ENCODE assay signal across 19 cellular contexts in the genomic region with DNA sequence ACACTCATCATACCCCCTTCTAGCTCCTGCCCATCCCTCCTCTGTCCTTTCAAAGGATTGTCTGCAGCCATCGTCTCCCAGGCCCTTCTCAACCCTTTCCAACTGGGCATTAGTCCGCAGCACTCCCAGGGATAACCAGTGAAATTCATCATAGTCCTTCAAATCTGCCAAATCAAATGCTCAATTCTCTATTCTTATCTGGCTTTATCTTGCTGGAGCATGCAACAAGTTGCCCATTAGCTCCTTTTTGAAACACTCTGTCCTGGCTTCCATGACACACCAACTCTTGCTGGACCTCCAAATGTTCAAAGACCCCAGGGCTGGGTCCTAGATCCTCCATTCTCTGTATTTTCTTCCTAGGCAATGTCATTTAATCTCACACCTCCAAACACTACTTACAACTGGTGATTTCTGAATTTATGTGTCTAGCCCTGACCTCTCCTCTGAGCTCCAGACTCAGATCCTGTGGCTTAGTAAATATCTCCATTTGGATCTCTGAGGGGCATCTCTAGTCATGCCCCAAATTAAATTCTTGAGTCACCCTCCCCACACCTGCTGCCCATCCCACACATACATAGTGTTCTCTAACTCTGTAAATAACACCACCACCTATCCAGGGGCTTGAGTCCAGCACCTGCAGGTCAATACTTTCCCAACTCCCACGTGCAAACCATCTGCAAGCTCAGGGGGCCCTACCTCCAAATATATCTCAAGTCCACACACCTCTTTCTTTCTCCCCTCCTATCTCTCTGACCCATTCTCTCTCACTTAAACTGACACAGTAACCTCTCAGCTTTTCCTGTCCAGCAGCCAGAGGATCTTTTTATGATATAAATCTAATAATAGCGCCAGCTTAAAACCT.
"Had no signal": no experiment of that assay in that cellular context is flagged by ENCODE, and none has a peak within 500 bp of the region (broad histone marks: within the 10 kb centered on the region; RNA-seq: fewer than 3 reads in every experiment).

No MANE protein-coding gene starts in this region.

- DNase-seq: activated CD4-positive, alpha-beta memory T cell treated with anti-CD3 and anti-CD28 coated beads for 36 hours; activated CD4-positive, alpha-beta T cell treated with anti-CD3 and anti-CD28 coated beads for 36 hours; activated naive CD4-positive, alpha-beta T cell; activated naive CD8-positive, alpha-beta T cell treated with anti-CD3 and anti-CD28 coated beads for 36 hours; amniotic stem cell; endodermal cell; foreskin keratinocyte; glutamatergic neuron; hippocampal formation; left colon; mucosa of descending colon; naive thymus-derived CD8-positive, alpha-beta T cell; pancreas; stimulated activated CD4-positive, alpha-beta T cell treated with anti-CD3 and anti-CD28 coated beads, Interleukin-12 subunit alpha, Interleukin-12 subunit beta, amount 100 ng/mL, for 4 hours; stimulated activated CD4-positive, alpha-beta T cell treated with anti-CD3 and anti-CD28 coated beads, Interleukin-1b, Interleukin-23, amount 100 ng/mL, for 48 hours had no signal

- H3K9me3 Mint-ChIP-seq: activated CD4-positive, alpha-beta memory T cell treated with anti-CD3 and anti-CD28 coated beads for 36 hours; activated naive CD8-positive, alpha-beta T cell treated with anti-CD3 and anti-CD28 coated beads for 36 hours; endodermal cell; naive thymus-derived CD8-positive, alpha-beta T cell; stimulated activated naive CD8-positive, alpha-beta T cell treated with anti-CD3 and anti-CD28 coated beads, Interleukin-15, Interleukin-2, amounts not matched to agents 100 ng/mL and 50 ng/mL, for 24 hours; T-helper 2 cell treated with Interferon-gamma antibody and Interleukin-4, amounts not matched to agents 5 μg/mL and 100 μg/mL, for 36 hours; WTC11 had no signal

- H3K4me1 ChIP-seq: foreskin keratinocyte, pancreas had no signal

- H3K27ac Mint-ChIP-seq: activated CD4-positive, alpha-beta memory T cell treated with anti-CD3 and anti-CD28 coated beads for 36 hours; activated CD4-positive, alpha-beta T cell treated with anti-CD3 and anti-CD28 coated beads for 36 hours; activated naive CD8-positive, alpha-beta T cell treated with anti-CD3 and anti-CD28 coated beads for 36 hours; endodermal cell; stimulated activated naive CD8-positive, alpha-beta T cell treated with anti-CD3 and anti-CD28 coated beads, Interleukin-15, Interleukin-2, amounts not matched to agents 100 ng/mL and 50 ng/mL, for 24 hours; T-helper 2 cell treated with Interferon-gamma antibody and Interleukin-4, amounts not matched to agents 5 μg/mL and 100 μg/mL, for 36 hours; WTC11 had no signal

- H3K36me3 ChIP-seq: pancreas, tibial nerve had no signal

- H3K36me3 Mint-ChIP-seq: activated CD4-positive, alpha-beta memory T cell treated with anti-CD3 and anti-CD28 coated beads for 36 hours; naive thymus-derived CD8-positive, alpha-beta T cell; WTC11 had no signal

- H3K4me3 ChIP-seq: mucosa of descending colon, pancreas, tibial nerve had no signal

- ATAC-seq: activated CD4-positive, alpha-beta T cell treated with anti-CD3 and anti-CD28 coated beads for 36 hours; foreskin keratinocyte; left colon; mucosa of descending colon; naive thymus-derived CD8-positive, alpha-beta T cell; pancreas; WTC11 had no signal

- H3K9me3 ChIP-seq: mucosa of descending colon, pancreas, tibial nerve had no signal

- H3K4me3 Mint-ChIP-seq: activated CD4-positive, alpha-beta memory T cell treated with anti-CD3 and anti-CD28 coated beads for 36 hours; activated CD4-positive, alpha-beta T cell treated with anti-CD3 and anti-CD28 coated beads for 36 hours; activated naive CD8-positive, alpha-beta T cell treated with anti-CD3 and anti-CD28 coated beads for 36 hours; endodermal cell; naive thymus-derived CD8-positive, alpha-beta T cell; stimulated activated naive CD8-positive, alpha-beta T cell treated with anti-CD3 and anti-CD28 coated beads, Interleukin-15, Interleukin-2, amounts not matched to agents 100 ng/mL and 50 ng/mL, for 24 hours; T-helper 2 cell treated with Interferon-gamma antibody and Interleukin-4, amounts not matched to agents 5 μg/mL and 100 μg/mL, for 36 hours; WTC11 had no signal

- H3K27ac ChIP-seq: foreskin keratinocyte, pancreas, tibial nerve had no signal

- H3K27me3 ChIP-seq: pancreas, tibial nerve had no signal
